1 cellular context compared by ENCODE assay signal in genomic region chr4:163484906-163485305, GRCh38.
TF ChIP-seq lines count a peak whose summit lies in the region.

No MANE protein-coding gene starts in this region.

TF ChIP-seq in GM12878, 131 proteins besides CTCF, POLR2A, EP300 and RAD21:
- peak; percentile 45 for TF ChIP-seq PBX3 (IDR thresholded peaks at IDR 0.05; ENCODE audit: insufficient replicate concordance, low read depth, low read length)
- TF ChIP-seq SMC3 (IDR thresholded peaks at IDR 0.05; ENCODE audit: borderline replicate concordance, low read length): peak; percentile 83
- TF ChIP-seq YY1 (IDR thresholded peaks at IDR 0.05; ENCODE audit: low read depth, low read length): peak; percentile 37; the same call in 1 of the 2 replicates
- no peak for TF ChIP-seq HDAC2 (IDR thresholded peaks at IDR 0.05)
- no peak for TF ChIP-seq CBX5 (IDR thresholded peaks at IDR 0.05; ENCODE audit: low read depth)
- TF ChIP-seq PKNOX1 (IDR thresholded peaks at IDR 0.05): peak; percentile 88
